In genomic region chr7:88366845-88367244, GRCh38 we compare ENCODE assay signal across 26 cellular contexts.
"Had no signal": no experiment of that assay in that cellular context is flagged by ENCODE, and none has a peak within 500 bp of the region (broad histone marks: within the 10 kb centered on the region; RNA-seq: fewer than 3 reads in every experiment).

No MANE protein-coding gene starts in this region.

- H3K27ac Mint-ChIP-seq: dendritic cell treated with granulocyte-macrophage colony-stimulating factor and Interleukin-4, amounts not matched to agents 40 ng/mL and 50 ng/mL, for 4 days; effector memory CD8-positive, alpha-beta T cell; endodermal cell; immature natural killer cell; mesothelial cell of epicardium had no signal

- FAIRE-seq: endometrium, frontal cortex, keratinocyte had no signal

- H3K9me3 ChIP-seq: colonic mucosa, esophagus squamous epithelium, gastroesophageal sphincter, heart left ventricle, lower lobe of right lung, mucosa of descending colon had no signal

- DNase-seq: colonic mucosa; cortex of kidney; effector CD8-positive, alpha-beta T cell; effector memory CD8-positive, alpha-beta T cell; endodermal cell; erythroblast; esophagus squamous epithelium; foreskin fibroblast; heart left ventricle; hypothalamus; immature natural killer cell; left cardiac atrium; left lung; left ventricle myocardium superior; lower lobe of right lung; mesenchymal stem cell; mucosa of descending colon had no signal

- H3K4me1 Mint-ChIP-seq: immature natural killer cell had no signal

- H3K4me3 ChIP-seq: colonic mucosa, esophagus squamous epithelium, gastroesophageal sphincter, heart left ventricle, hepatocyte, left lung, lower lobe of right lung, mucosa of descending colon had no signal

- H3K79me2 ChIP-seq: hepatocyte had no signal

- H3K4me2 ChIP-seq: hepatocyte had no signal

- H3K9me3 Mint-ChIP-seq: dendritic cell treated with granulocyte-macrophage colony-stimulating factor and Interleukin-4, amounts not matched to agents 40 ng/mL and 50 ng/mL, for 4 days; effector memory CD8-positive, alpha-beta T cell had no signal

- H3K4me1 ChIP-seq: colonic mucosa, esophagus squamous epithelium, gastroesophageal sphincter, heart left ventricle, left lung, lower lobe of right lung had no signal

- H3K4me3 Mint-ChIP-seq: dendritic cell treated with granulocyte-macrophage colony-stimulating factor and Interleukin-4, amounts not matched to agents 40 ng/mL and 50 ng/mL, for 4 days; effector memory CD8-positive, alpha-beta T cell; endodermal cell; immature natural killer cell; mesothelial cell of epicardium had no signal

- H3K27me3 Mint-ChIP-seq: dendritic cell treated with granulocyte-macrophage colony-stimulating factor and Interleukin-4, amounts not matched to agents 40 ng/mL and 50 ng/mL, for 4 days; effector memory CD8-positive, alpha-beta T cell had no signal

- H2AFZ ChIP-seq: hepatocyte had no signal

- H3K36me3 ChIP-seq: colonic mucosa, esophagus squamous epithelium, gastroesophageal sphincter, heart left ventricle, left lung, lower lobe of right lung had no signal

- ATAC-seq: effector memory CD8-positive, alpha-beta T cell; esophagus mucosa; gastroesophageal sphincter; heart left ventricle; left cardiac atrium; left lung; left ventricle myocardium superior; lower lobe of right lung; mucosa of descending colon had no signal

- H3K27me3 ChIP-seq: colonic mucosa, esophagus squamous epithelium, gastroesophageal sphincter, heart left ventricle, hepatocyte, left lung had no signal

- H3K36me3 Mint-ChIP-seq: immature natural killer cell, mesothelial cell of epicardium had no signal

- H3K27ac ChIP-seq: colonic mucosa, epithelial cell of prostate, esophagus squamous epithelium, gastroesophageal sphincter, heart left ventricle, hepatocyte, left lung, lower lobe of right lung had no signal
